ENCODE assay signal across 15 cellular contexts in genomic region chr16:50285406-50286003, GRCh38. TPM values are rescaled to one million over a fixed set of nuclear protein-coding genes. Genes with fewer than 3 reads are reported as not detected.
A peak's percentile ranks its signal among the peaks of the same experiment; 100 is the strongest.
DNase-seq lines count a peak whose midpoint lies in the region; ATAC-seq and TF ChIP-seq lines count a peak whose summit lies in the region.
"Had no signal": no experiment of that assay in that cellular context is flagged by ENCODE, and none has a peak within 500 bp of the region (broad histone marks: within the 10 kb centered on the region; RNA-seq: fewer than 3 reads in every experiment).

No MANE protein-coding gene starts in this region.

- H3K9ac ChIP-seq in IMR-90 (ENCODE audit: low read depth, low read length): no peak overlapping the region
- H3K9ac ChIP-seq: KMS-11 had no signal

- TF ChIP-seq POLR2A in IMR-90 (IDR thresholded peaks at IDR 0.05; ENCODE audit: low read depth, low read length): no peak

- BruUV-seq in IMR-90 (replicated peaks; lab: Mats Ljungman, UMichigan): no TSS peak

- TF ChIP-seq CTCF in IMR-90 (conservative IDR thresholded peaks at IDR 0.05; ENCODE audit: low read depth, low read length): no peak

- H3K23ac ChIP-seq in IMR-90 (ENCODE audit: low read depth, low read length): no peak overlapping the region

- H4K20me1 ChIP-seq in IMR-90 (ENCODE audit: insufficient read depth, low read length): peaks cover 31% of the 10 kb centered on the region

- no peak overlapping the region for H3K56ac ChIP-seq in IMR-90 (ENCODE audit: extremely low read depth, insufficient read depth, low read length)

- TF ChIP-seq RAD21 in IMR-90 (IDR thresholded peaks at IDR 0.05; ENCODE audit: low read length): no peak

- peaks cover 3% of the 10 kb centered on the region; the same call in 1 of the 2 replicates for H3K9me3 ChIP-seq in IMR-90 (ENCODE audit: control insufficient read depth, insufficient read depth, low read length)

- H3K18ac ChIP-seq in IMR-90 (ENCODE audit: low read depth, low read length): no peak overlapping the region

- CTCF ChIA-PET in IMR-90 (lab: Yijun Ruan, JAX): interaction anchor here (1.4 kb wide), 1 partner anchor 10 kb away, joined by 3 read pairs; no protein-coding TSS in a partner anchor

- no peak overlapping the region for H2AK9ac ChIP-seq in IMR-90 (replicated peaks; ENCODE audit: low read depth, low read length, poor library complexity)

- no peak overlapping the region for H4K5ac ChIP-seq in IMR-90 (ENCODE audit: low read depth, low read length)

- H2BK15ac ChIP-seq in IMR-90 (ENCODE audit: low read depth, low read length): no peak overlapping the region

- H3K4me2 ChIP-seq in IMR-90 (ENCODE audit: low read depth, low read length): no peak overlapping the region
- H3K4me2 ChIP-seq: KMS-11 had no signal

- peaks cover 3% of the 10 kb centered on the region; the same call in 1 of the 2 replicates for H3K36me3 ChIP-seq in IMR-90 (ENCODE audit: control insufficient read depth, insufficient read depth, low read length)

- DNase-seq in activated naive CD8-positive, alpha-beta T cell treated with anti-CD3 and anti-CD28 coated beads, Interleukin-2, amount 10 ng/mL, durations not matched to agents 7 days and 5 days: no peak
- DNase-seq in activated naive CD8-positive, alpha-beta T cell treated with anti-CD3 and anti-CD28 coated beads, Interleukin-2, amount 50 U/mL, for 24 hours: no peak
- DNase-seq in IMR-90: no peak
- DNase-seq in NCI-H2227 treated with DMSO at 0.1 percent for 48 hours (lab: John Stamatoyannopoulos, UW): no peak
- DNase-seq: activated CD4-positive, alpha-beta memory T cell treated with anti-CD3 and anti-CD28 coated beads, Interleukin-2, amount 10 ng/mL, durations not matched to agents 7 days and 5 days; central memory CD4-positive, alpha-beta T cell; GOT3; NCI-H1092; NCI-H69; Right ventricle myocardium superior; stimulated activated CD4-positive, alpha-beta T cell treated with anti-CD3 and anti-CD28 coated beads, Interleukin-15, amount 100 ng/mL, for 24 hours had no signal

- no peak overlapping the region for H3K4ac ChIP-seq in IMR-90 (ENCODE audit: low read depth, low read length)

- H3K4me1 ChIP-seq in IMR-90 (ENCODE audit: control insufficient read depth, insufficient read depth, low read length): 0 out of 2 replicates have a peak, but pooled peaks cover 4% of the 10 kb centered on the region

- POLR2A ChIA-PET in activated naive CD8-positive, alpha-beta T cell treated with anti-CD3 and anti-CD28 coated beads, Interleukin-2, amount 10 ng/mL, durations not matched to agents 7 days and 5 days (lab: Charles Lee): interaction anchor here (1.0 kb wide), 1 partner anchor 42 kb away, joined by 3 read pairs; no protein-coding TSS in a partner anchor
- POLR2A ChIA-PET in IMR-90 (lab: Charles Lee; ENCODE audit: unreplicated experiment): no interaction called here

- no peak overlapping the region for H2AFZ ChIP-seq in IMR-90 (replicated peaks; ENCODE audit: low read length, poor library complexity)

- dilution Hi-C loops in IMR-90 (cut with HindIII; ENCODE audit: low sequenced_read_pairs, unreplicated experiment): no loop called here

- in situ Hi-C loops in IMR-90 (cut with MboI; ENCODE audit: low sequenced_read_pairs): no loop called here

- H3K27ac ChIP-seq in IMR-90 (ENCODE audit: insufficient read depth, low read length): no peak overlapping the region
- H3K27ac ChIP-seq: KMS-11 had no signal

- no peak overlapping the region for H4K8ac ChIP-seq in IMR-90 (ENCODE audit: low read depth in 2 of 2, low read length in 2 of 2)

- H3K4me1 Mint-ChIP-seq in activated naive CD8-positive, alpha-beta T cell treated with anti-CD3 and anti-CD28 coated beads, Interleukin-2, amount 10 ng/mL, durations not matched to agents 7 days and 5 days: peaks cover 35% of the 10 kb centered on the region
- H3K4me1 Mint-ChIP-seq in activated naive CD8-positive, alpha-beta T cell treated with anti-CD3 and anti-CD28 coated beads, Interleukin-2, amount 50 U/mL, for 24 hours: peaks cover 50% of the 10 kb centered on the region
- H3K4me1 Mint-ChIP-seq in dendritic cell treated with granulocyte-macrophage colony-stimulating factor and Interleukin-4, amounts not matched to agents 40 ng/mL and 50 ng/mL, for 4 days (ENCODE audit: low read depth): peaks cover 81% of the 10 kb centered on the region
- H3K4me1 Mint-ChIP-seq in stimulated activated memory B cell treated with anti-CD40 and anti-IgM and Interleukin-4, amounts not matched to agents 10 μg/mL and 1 μg/mL and 100 μg/mL, for 72 hours: peaks cover 67% of the 10 kb centered on the region

- WGBS in IMR-90 (ENCODE audit: extremely low coverage in 2 of 2, insufficient read length in 1 of 2), 2 experiments: 75% methylated on average over 2 of the region's 5 CpGs; no CpG with 5 or more reads in 1 of the 2 experiments

- H2BK120ac ChIP-seq in IMR-90 (ENCODE audit: low read depth, low read length): no peak overlapping the region

- H2BK5ac ChIP-seq in IMR-90 (ENCODE audit: low read depth, low read length, poor library complexity, severe bottlenecking): no peak overlapping the region

- no peak overlapping the region for H3K4me3 ChIP-seq in IMR-90 (ENCODE audit: insufficient read depth, low read depth, low read length)

- peaks cover 7 to 27% of the 10 kb centered on the region in 2 experiments; a peak in 3 of 4 replicates for H3K79me1 ChIP-seq in IMR-90 (ENCODE audit: low read depth in 1 of 2, low read length in 2 of 2)

- peaks cover 2% of the 10 kb centered on the region for H3K9me3 Mint-ChIP-seq in activated naive CD8-positive, alpha-beta T cell treated with anti-CD3 and anti-CD28 coated beads, Interleukin-2, amount 10 ng/mL, durations not matched to agents 7 days and 5 days
- no peaks in the 10 kb centered on the region for H3K9me3 Mint-ChIP-seq in activated naive CD8-positive, alpha-beta T cell treated with anti-CD3 and anti-CD28 coated beads, Interleukin-2, amount 50 U/mL, for 24 hours
- H3K9me3 Mint-ChIP-seq in dendritic cell treated with granulocyte-macrophage colony-stimulating factor and Interleukin-4, amounts not matched to agents 40 ng/mL and 50 ng/mL, for 4 days: no peaks in the 10 kb centered on the region
- H3K9me3 Mint-ChIP-seq in stimulated activated memory B cell treated with anti-CD40 and anti-IgM and Interleukin-4, amounts not matched to agents 10 μg/mL and 1 μg/mL and 100 μg/mL, for 72 hours: peaks cover 3% of the 10 kb centered on the region

- peaks cover 22% of the 10 kb centered on the region for H3K36me3 Mint-ChIP-seq in activated naive CD8-positive, alpha-beta T cell treated with anti-CD3 and anti-CD28 coated beads, Interleukin-2, amount 10 ng/mL, durations not matched to agents 7 days and 5 days
- H3K36me3 Mint-ChIP-seq in activated naive CD8-positive, alpha-beta T cell treated with anti-CD3 and anti-CD28 coated beads, Interleukin-2, amount 50 U/mL, for 24 hours (ENCODE audit: low read depth): peaks cover 25% of the 10 kb centered on the region
- H3K36me3 Mint-ChIP-seq in dendritic cell treated with granulocyte-macrophage colony-stimulating factor and Interleukin-4, amounts not matched to agents 40 ng/mL and 50 ng/mL, for 4 days (ENCODE audit: low read depth): peaks cover 100% of the 10 kb centered on the region
- H3K36me3 Mint-ChIP-seq in stimulated activated memory B cell treated with anti-CD40 and anti-IgM and Interleukin-4, amounts not matched to agents 10 μg/mL and 1 μg/mL and 100 μg/mL, for 72 hours: peaks cover 37% of the 10 kb centered on the region

- intact Hi-C loops in IMR-90 (cut with micrococcal nuclease): no loop called here
- intact Hi-C loops in dendritic cell treated with granulocyte-macrophage colony-stimulating factor and Interleukin-4, amounts not matched to agents 40 ng/mL and 50 ng/mL, for 4 days (cut with micrococcal nuclease): loop anchor here (10.0 kb wide), 1 partner anchor 261 kb away; the partner anchor contains the start of gene CNEP1R1

- no peak for ATAC-seq in activated naive CD8-positive, alpha-beta T cell treated with anti-CD3 and anti-CD28 coated beads, Interleukin-2, amount 10 ng/mL, durations not matched to agents 7 days and 5 days (ENCODE audit: low read depth)
- no peak for ATAC-seq in activated naive CD8-positive, alpha-beta T cell treated with anti-CD3 and anti-CD28 coated beads, Interleukin-2, amount 50 U/mL, for 24 hours
- no peak for ATAC-seq in IMR-90 (ENCODE audit: low read depth)
- no peak for ATAC-seq in stimulated activated memory B cell treated with anti-CD40 and anti-IgM and Interleukin-4, amounts not matched to agents 10 μg/mL and 1 μg/mL and 100 μg/mL, for 72 hours
- no peak for ATAC-seq in activated CD4-positive, CD25-positive, alpha-beta regulatory T cell treated with anti-CD3 and anti-CD28 coated beads, Interleukin-2, amount 50 U/mL, for 24 hours

- H3K4me3 Mint-ChIP-seq in activated naive CD8-positive, alpha-beta T cell treated with anti-CD3 and anti-CD28 coated beads, Interleukin-2, amount 10 ng/mL, durations not matched to agents 7 days and 5 days: no peak overlapping the region
- no peak overlapping the region for H3K4me3 Mint-ChIP-seq in activated naive CD8-positive, alpha-beta T cell treated with anti-CD3 and anti-CD28 coated beads, Interleukin-2, amount 50 U/mL, for 24 hours
- H3K4me3 Mint-ChIP-seq in dendritic cell treated with granulocyte-macrophage colony-stimulating factor and Interleukin-4, amounts not matched to agents 40 ng/mL and 50 ng/mL, for 4 days: peak overlapping the region; percentile 23
- no peak overlapping the region for H3K4me3 Mint-ChIP-seq in stimulated activated memory B cell treated with anti-CD40 and anti-IgM and Interleukin-4, amounts not matched to agents 10 μg/mL and 1 μg/mL and 100 μg/mL, for 72 hours
- H3K4me3 Mint-ChIP-seq: activated CD4-positive, alpha-beta memory T cell treated with anti-CD3 and anti-CD28 coated beads, Interleukin-2, amount 10 ng/mL, durations not matched to agents 7 days and 5 days had no signal

- H3K9me1 ChIP-seq in IMR-90 (ENCODE audit: insufficient read depth, low read length): no peaks in the 10 kb centered on the region; the same call in 1 of the 2 replicates

- H3K27ac Mint-ChIP-seq in activated naive CD8-positive, alpha-beta T cell treated with anti-CD3 and anti-CD28 coated beads, Interleukin-2, amount 10 ng/mL, durations not matched to agents 7 days and 5 days: peak overlapping the region; percentile 42
- no peak overlapping the region for H3K27ac Mint-ChIP-seq in activated naive CD8-positive, alpha-beta T cell treated with anti-CD3 and anti-CD28 coated beads, Interleukin-2, amount 50 U/mL, for 24 hours
- peak overlapping the region; percentile 39 for H3K27ac Mint-ChIP-seq in dendritic cell treated with granulocyte-macrophage colony-stimulating factor and Interleukin-4, amounts not matched to agents 40 ng/mL and 50 ng/mL, for 4 days
- H3K27ac Mint-ChIP-seq in stimulated activated memory B cell treated with anti-CD40 and anti-IgM and Interleukin-4, amounts not matched to agents 10 μg/mL and 1 μg/mL and 100 μg/mL, for 72 hours: peak overlapping the region; percentile 96

- H3K27me3 ChIP-seq in IMR-90 (ENCODE audit: control insufficient read depth, insufficient read depth, low read length): no peaks in the 10 kb centered on the region

- no peaks in the 10 kb centered on the region for H3K27me3 Mint-ChIP-seq in activated naive CD8-positive, alpha-beta T cell treated with anti-CD3 and anti-CD28 coated beads, Interleukin-2, amount 10 ng/mL, durations not matched to agents 7 days and 5 days
- no peaks in the 10 kb centered on the region for H3K27me3 Mint-ChIP-seq in activated naive CD8-positive, alpha-beta T cell treated with anti-CD3 and anti-CD28 coated beads, Interleukin-2, amount 50 U/mL, for 24 hours
- H3K27me3 Mint-ChIP-seq in dendritic cell treated with granulocyte-macrophage colony-stimulating factor and Interleukin-4, amounts not matched to agents 40 ng/mL and 50 ng/mL, for 4 days: no peaks in the 10 kb centered on the region
- H3K27me3 Mint-ChIP-seq in stimulated activated memory B cell treated with anti-CD40 and anti-IgM and Interleukin-4, amounts not matched to agents 10 μg/mL and 1 μg/mL and 100 μg/mL, for 72 hours: no peaks in the 10 kb centered on the region
- H3K27me3 Mint-ChIP-seq: activated CD4-positive, alpha-beta memory T cell treated with anti-CD3 and anti-CD28 coated beads, Interleukin-2, amount 10 ng/mL, durations not matched to agents 7 days and 5 days had no signal

- no peak overlapping the region for H4K91ac ChIP-seq in IMR-90 (ENCODE audit: insufficient read depth, low read depth, low read length)

- H2AK5ac ChIP-seq in IMR-90 (ENCODE audit: low read depth, low read length): 0 out of 2 replicates have a peak overlapping the region, but pooled peaks have one; percentile 2

- H2BK20ac ChIP-seq in IMR-90 (ENCODE audit: low read depth, low read length): no peak overlapping the region

- no peak overlapping the region for H3K14ac ChIP-seq in IMR-90 (replicated peaks; ENCODE audit: low read depth, low read length)

RNA-seq across cellular contexts. Expression of gene ADCY7, which starts 19.2 kb away (rescaled TPM):
- 100 to 1,000 TPM; 172 to 177 TPM for total RNA-seq in activated naive CD8-positive, alpha-beta T cell treated with anti-CD3 and anti-CD28 coated beads, Interleukin-2, amount 10 ng/mL, durations not matched to agents 7 days and 5 days
- total RNA-seq in IMR-90 (2012; rRNA removed): 12.2 and 15.2 TPM in 2 replicates
- 16.6 and 17.1 TPM in 2 replicates for polyA plus RNA-seq in IMR-90 (2012; rRNA removed)
- 8.3 and 16.7 TPM in 2 replicates for polyA plus RNA-seq in IMR-90 (2012; cell fraction: cytosol; rRNA removed)
- 29.6 and 55.4 TPM in 2 replicates for polyA plus RNA-seq in IMR-90 (2012; cell fraction: nucleus; rRNA removed; ENCODE audit: low replicate concordance)

Comparison
In these comparisons a context has a peak if more than half of its experiments do, and no peak if none do; other contexts are left out.
1. RNA of gene ADCY7, which starts 19.2 kb away (total RNA-seq): 172 to 177 TPM in activated naive CD8-positive, alpha-beta T cell treated with anti-CD3 and anti-CD28 coated beads, Interleukin-2, amount 10 ng/mL, durations not matched to agents 7 days and 5 days; 12.2 to 15.2 TPM in IMR-90; every median in the first group is over 10 times any median in the second.